In genomic region chr17:29292071-29292991, GRCh38 we compare ENCODE assay signal across 1 cellular context.
A peak's percentile ranks its signal among the peaks of the same experiment; 100 is the strongest.
TF ChIP-seq lines count a peak whose summit lies in the region.

No MANE protein-coding gene starts in this region.

TF ChIP-seq in HEK293, 187 proteins besides CTCF, POLR2A, EP300 and RAD21 (continued from another document):
- TF ChIP-seq AEBP2 (tag by site-specific recombination; IDR thresholded peaks at IDR 0.05; ENCODE audit: borderline replicate concordance), result no peak
- TF ChIP-seq ZNF660 (tag by site-specific recombination; IDR thresholded peaks at IDR 0.05), result no peak; the same call in 1 of the 2 replicates
- peak; percentile 57 for TF ChIP-seq ZIC2 (tag by site-specific recombination; IDR thresholded peaks at IDR 0.05)
